ENCODE assay signal across 8 cellular contexts in the genomic region with DNA sequence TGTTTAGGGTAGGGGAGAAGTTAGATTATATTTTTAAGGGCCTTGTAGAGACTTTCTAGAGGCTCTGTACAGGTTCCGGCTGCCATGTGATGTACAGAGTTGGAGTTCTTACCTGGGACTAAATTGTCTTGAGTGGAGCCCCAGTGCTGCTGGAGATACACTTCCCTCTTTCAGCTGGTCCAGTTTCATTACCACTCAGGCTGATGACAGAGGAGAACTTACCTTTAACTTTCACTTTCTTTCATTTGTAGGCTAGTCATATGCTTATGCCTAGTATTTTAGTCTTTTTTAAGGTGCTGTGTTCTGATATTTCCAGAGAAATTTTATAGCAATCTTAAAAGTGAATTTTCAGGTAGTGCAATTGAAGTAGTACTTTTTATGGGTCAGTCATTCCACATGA.
DNase-seq lines count a peak whose midpoint lies in the region; ATAC-seq lines count a peak whose summit lies in the region.
"Had no signal": no experiment of that assay in that cellular context is flagged by ENCODE, and none has a peak within 500 bp of the region (broad histone marks: within the 10 kb centered on the region; RNA-seq: fewer than 3 reads in every experiment).

No MANE protein-coding gene starts in this region.

- H3K23ac ChIP-seq in mesenchymal stem cell (ENCODE audit: low read length in 2 of 2) = no peak overlapping the region

- H2AFZ ChIP-seq in Karpas-422 (ENCODE audit: low read length) = no peak overlapping the region
- no peak overlapping the region for H2AFZ ChIP-seq in mesenchymal stem cell (ENCODE audit: low read depth, low read length)

- H3K36me3 ChIP-seq in Karpas-422 (ENCODE audit: insufficient read depth, low read length) (no peaks in the 10 kb centered on the region), mesenchymal stem cell (ENCODE audit: control insufficient read depth in 1 of 2, insufficient read depth in 2 of 2, low read depth in 1 of 2, low read length in 2 of 2) (peaks cover 4 to 43% of the 10 kb centered on the region in 2 experiments), MG63 (peaks cover 41% of the 10 kb centered on the region)

- no peak overlapping the region for H3K14ac ChIP-seq in mesenchymal stem cell (ENCODE audit: low read length in 2 of 2)

- H3K4me1 ChIP-seq in Karpas-422 (ENCODE audit: low read length) = peaks cover 27% of the 10 kb centered on the region
- peaks cover 4% of the 10 kb centered on the region for H3K4me1 ChIP-seq in mesenchymal stem cell (ENCODE audit: control insufficient read depth, insufficient read depth, low read depth, low read length)

- 100% methylated on average over 1 of the region's 1 CpG for WGBS in mesenchymal stem cell

- H3K79me2 ChIP-seq in Karpas-422 (ENCODE audit: low read length) = peaks cover 40% of the 10 kb centered on the region

- no peak overlapping the region for H2BK15ac ChIP-seq in mesenchymal stem cell (ENCODE audit: low read depth, poor library complexity, severe bottlenecking)

- H2AK5ac ChIP-seq in mesenchymal stem cell (ENCODE audit: low read length, severe bottlenecking) = no peak overlapping the region

- no peaks in the 10 kb centered on the region for H3K9me2 ChIP-seq in Karpas-422 (replicated peaks; ENCODE audit: insufficient read depth, low read length)

- ATAC-seq in GM18868 (IDR thresholded peaks at IDR 0.05; ENCODE audit: unreplicated experiment) (peak; percentile 99), GM21825 (IDR thresholded peaks at IDR 0.05; ENCODE audit: unreplicated experiment) (peak; percentile 81)

- no peak overlapping the region for H4K91ac ChIP-seq in mesenchymal stem cell (ENCODE audit: low read length)

- DNase-seq in Karpas-422 (peak; percentile 75), mesenchymal stem cell (no peak), MG63 (no peak), NCI-H526 (lab: John Stamatoyannopoulos, UW) (no peak), KG1 (lab: John Stamatoyannopoulos, UW) (no peak)
- DNase-seq: DMS79 treated with DMSO at 0.1 percent for 48 hours had no signal

- peak overlapping the region; percentile 39 for H3K9ac ChIP-seq in Karpas-422 (ENCODE audit: low read length)
- no peak overlapping the region for H3K9ac ChIP-seq in mesenchymal stem cell (ENCODE audit: low read length)

- H2BK5ac ChIP-seq in mesenchymal stem cell (ENCODE audit: low read depth, low read length, poor library complexity, severe bottlenecking) = no peak overlapping the region

- peak overlapping the region; percentile 53 for H3K4me2 ChIP-seq in Karpas-422 (ENCODE audit: low read depth, low read length, poor library complexity, severe bottlenecking)
- H3K4me2 ChIP-seq in mesenchymal stem cell (ENCODE audit: low read length, poor library complexity, severe bottlenecking) = no peak overlapping the region

- no peaks in the 10 kb centered on the region for H4K20me1 ChIP-seq in Karpas-422 (ENCODE audit: insufficient read depth, low read depth, low read length)

- peak overlapping the region; percentile 30; the same call in 1 of the 2 replicates for H3K27ac ChIP-seq in Karpas-422 (ENCODE audit: low read length)
- no peak overlapping the region for H3K27ac ChIP-seq in mesenchymal stem cell (ENCODE audit: low read length, poor library complexity, severe bottlenecking)

- H3K27me3 ChIP-seq in Karpas-422 (ENCODE audit: low read length) (no peaks in the 10 kb centered on the region), mesenchymal stem cell (ENCODE audit: control insufficient read depth in 1 of 2, insufficient read depth in 1 of 2, low read length in 2 of 2) (no peaks in the 10 kb centered on the region), MG63 (no peaks in the 10 kb centered on the region)

- H3K18ac ChIP-seq in mesenchymal stem cell (ENCODE audit: low read depth in 1 of 2, low read length in 2 of 2) = no peak overlapping the region

- H3K4ac ChIP-seq in mesenchymal stem cell (ENCODE audit: low read depth in 1 of 2, low read length in 2 of 2) = no peak overlapping the region

- H3K9me3 ChIP-seq in Karpas-422 (ENCODE audit: low read length) = no peaks in the 10 kb centered on the region
- H3K9me3 ChIP-seq in mesenchymal stem cell (ENCODE audit: control insufficient read depth, low read length) = no peaks in the 10 kb centered on the region
- no peaks in the 10 kb centered on the region; the same call in 1 of the 2 replicates for H3K9me3 ChIP-seq in MG63

- H3K79me1 ChIP-seq in mesenchymal stem cell (replicated peaks; ENCODE audit: low read length, poor library complexity, severe bottlenecking) = peaks cover 14% of the 10 kb centered on the region

- no peak overlapping the region for H2BK12ac ChIP-seq in mesenchymal stem cell (ENCODE audit: low read length in 2 of 2)

- peak overlapping the region; percentile 46 for H2BK120ac ChIP-seq in mesenchymal stem cell (ENCODE audit: low read depth, low read length)

- H4K8ac ChIP-seq in mesenchymal stem cell (ENCODE audit: low read length) = no peak overlapping the region

- peak overlapping the region; percentile 27; the same call in 1 of the 2 replicates for H3K4me3 ChIP-seq in Karpas-422 (ENCODE audit: low read length)
- no peak overlapping the region for H3K4me3 ChIP-seq in mesenchymal stem cell (ENCODE audit: insufficient read depth in 1 of 2, low read depth in 1 of 2, low read length in 2 of 2)
- H3K4me3 ChIP-seq in MG63 = no peak overlapping the region
